20 cellular contexts compared by ENCODE assay signal in the genomic region with DNA sequence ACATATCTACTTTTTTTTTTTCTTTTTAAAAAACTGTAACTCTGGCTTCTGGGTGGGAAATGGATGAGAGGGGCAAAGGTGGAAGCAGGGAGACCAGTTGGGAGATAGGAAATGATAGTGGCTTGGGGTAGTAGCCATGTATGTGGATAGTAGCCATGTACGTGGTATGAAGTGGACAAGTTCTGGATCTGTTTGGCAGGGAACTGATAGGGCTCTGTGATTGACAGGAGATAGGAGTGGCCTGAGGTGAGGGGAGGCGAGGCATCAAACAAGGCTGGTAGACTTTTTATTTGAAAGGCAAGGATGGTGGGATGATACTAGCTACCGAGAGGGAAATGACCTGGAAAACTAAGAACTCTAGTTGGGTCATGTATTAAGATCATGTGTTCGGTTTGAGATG.
DNase-seq lines count a peak whose midpoint lies in the region; ATAC-seq, FAIRE-seq and TF ChIP-seq lines count a peak whose summit lies in the region.
"Had no signal": no experiment of that assay in that cellular context is flagged by ENCODE, and none has a peak within 500 bp of the region (broad histone marks: within the 10 kb centered on the region; RNA-seq: fewer than 3 reads in every experiment).

No MANE protein-coding gene starts in this region.

- H3K79me1 ChIP-seq in H1 (ENCODE audit: low read depth, low read length), result peaks cover 9% of the 10 kb centered on the region; the same call in 1 of the 2 replicates

- no peak overlapping the region for H4K91ac ChIP-seq in H1 (replicated peaks; ENCODE audit: insufficient read length, low read length)

- TF ChIP-seq CTCF in H1 (IDR thresholded peaks at IDR 0.05; ENCODE audit: control extremely low read depth in 1 of 3, insufficient read depth in 1 of 3, low read depth in 1 of 3, low read length in 3 of 3), result no peak

- no peak overlapping the region for H3K18ac ChIP-seq in H1 (ENCODE audit: extremely low read depth, low read length)

- TF ChIP-seq EP300 in H1 (IDR thresholded peaks at IDR 0.05; ENCODE audit: borderline replicate concordance in 1 of 2, low read depth in 2 of 2, low read length in 2 of 2), result no peak

- H4K5ac ChIP-seq in H1 (ENCODE audit: insufficient read length, low read depth, low read length), result no peak overlapping the region

- no peaks in the 10 kb centered on the region for H3K27me3 Mint-ChIP-seq in activated CD4-positive, alpha-beta T cell treated with anti-CD3 and anti-CD28 coated beads for 36 hours

- no peak overlapping the region for H2BK15ac ChIP-seq in H1 (ENCODE audit: low read length)

- H2BK5ac ChIP-seq in H1 (ENCODE audit: low read depth, low read length), result 0 out of 2 replicates have a peak overlapping the region, but pooled peaks have one; percentile 11

- TF ChIP-seq POLR2A in H1 (IDR thresholded peaks at IDR 0.05; ENCODE audit: control extremely low read depth in 1 of 2, low read depth in 2 of 2, low read length in 2 of 2), result no peak

- CTCF ChIA-PET in activated CD4-positive, alpha-beta T cell treated with anti-CD3 and anti-CD28 coated beads for 36 hours (lab: Charles Lee), result interaction anchor here (1.0 to 1.3 kb wide), 2 partner anchors 10 to 30 kb away, joined by 3 read pairs; no protein-coding TSS in a partner anchor
- CTCF ChIA-PET in H1 (lab: Charles Lee; ENCODE audit: partially characterized antibody), result interaction anchor here (0.9 to 1.5 kb wide), 4 partner anchors 17 to 130 kb away, joined by 3 to 4 read pairs (median 4); no protein-coding TSS in a partner anchor

- TF ChIP-seq RAD21 in H1 (IDR thresholded peaks at IDR 0.05 in 1 of 2, conservative IDR thresholded peaks at IDR 0.05 in 1 of 2; ENCODE audit: low read depth in 2 of 2, low read length in 2 of 2), result no peak

- no peak overlapping the region for H3K14ac ChIP-seq in H1 (ENCODE audit: insufficient read length)

- H3K27ac Mint-ChIP-seq in activated CD4-positive, alpha-beta T cell treated with anti-CD3 and anti-CD28 coated beads for 36 hours, result peak overlapping the region; percentile 65
- H3K27ac Mint-ChIP-seq: activated CD8-positive, alpha-beta T cell treated with anti-CD3 and anti-CD28 coated beads, Interleukin-2, amount 10 ng/mL, durations not matched to agents 7 days and 5 days had no signal

- WGBS in H1 (ENCODE audit: extremely low coverage in 1 of 2, insufficient coverage in 1 of 2, insufficient read length in 1 of 2, insufficient replicate concordance in 2 of 2, low coverage in 1 of 2, low lambda C conversion rate in 2 of 2, missing lambda C conversion rate in 1 of 2), 2 experiments, result 92% methylated on average over 4 of the region's 4 CpGs; no CpG with 5 or more reads in 1 of the 2 experiments

- peak; percentile 11 for ATAC-seq in activated CD4-positive, alpha-beta T cell treated with anti-CD3 and anti-CD28 coated beads for 36 hours
- no peak for ATAC-seq in HG02678 (IDR thresholded peaks at IDR 0.05; ENCODE audit: unreplicated experiment)
- ATAC-seq: activated CD8-positive, alpha-beta T cell treated with anti-CD3 and anti-CD28 coated beads, Interleukin-2, amount 10 ng/mL, durations not matched to agents 7 days and 5 days; HepG2; left lobe of liver had no signal

- no peak overlapping the region for H2BK120ac ChIP-seq in H1 (replicated peaks; ENCODE audit: low read depth, low read length)

- H3K4me3 Mint-ChIP-seq in activated CD4-positive, alpha-beta T cell treated with anti-CD3 and anti-CD28 coated beads for 36 hours, result no peak overlapping the region
- H3K4me3 Mint-ChIP-seq: activated CD8-positive, alpha-beta T cell treated with anti-CD3 and anti-CD28 coated beads, Interleukin-2, amount 10 ng/mL, durations not matched to agents 7 days and 5 days had no signal

- H3K4me2 ChIP-seq in H1 (ENCODE audit: insufficient read depth in 1 of 2, low read depth in 2 of 2, low read length in 2 of 2), result no peak overlapping the region

- H3K23ac ChIP-seq in H1 (ENCODE audit: insufficient read length), result no peak overlapping the region

- H2BK20ac ChIP-seq in H1 (ENCODE audit: low read length), result no peak overlapping the region

- FAIRE-seq in H1 (lab: Jason Lieb, UNC), result no peak
- FAIRE-seq: HepG2 had no signal

- no peak overlapping the region for H3K9ac ChIP-seq in H1 (replicated peaks in 1 of 4; ENCODE audit: extremely low read depth in 1 of 4, low read depth in 3 of 4, low read length in 3 of 4)
- H3K9ac ChIP-seq in skeletal muscle tissue (ENCODE audit: low read depth in 1 of 3, low read length in 3 of 3), result no peak overlapping the region

- H3K27ac ChIP-seq in H1 (ENCODE audit: low read depth, low read length) (no peak overlapping the region), skeletal muscle tissue (ENCODE audit: low read depth, low read length) (peak overlapping the region; percentile 15)
- H3K27ac ChIP-seq: upper lobe of left lung had no signal

- POLR2A ChIA-PET in activated CD4-positive, alpha-beta T cell treated with anti-CD3 and anti-CD28 coated beads for 36 hours (lab: Charles Lee), result interaction anchor here (1.3 kb wide), 1 partner anchor 118 kb away, joined by 4 read pairs; a partner anchor contains a TSS
- POLR2A ChIA-PET in H1 (lab: Charles Lee; ENCODE audit: partially characterized antibody), result interaction anchor here (0.6 to 2.9 kb wide), 3 partner anchors 46 to 132 kb away, joined by 4 to 6 read pairs (median 4); no protein-coding TSS in a partner anchor

- H3K36me3 ChIP-seq in H1 (ENCODE audit: control insufficient read depth in 2 of 4, insufficient read depth in 4 of 4, low read length in 3 of 4) (peaks cover 0 to 20% (median 0%) of the 10 kb centered on the region in 4 experiments; a peak in 3 of 8 replicates), skeletal muscle tissue (ENCODE audit: control insufficient read depth in 3 of 3, insufficient read depth in 3 of 3, low read length in 3 of 3) (peaks cover 0 to 3% (median 2%) of the 10 kb centered on the region in 3 donors)
- H3K36me3 ChIP-seq: HAP-1, MG63 had no signal

- peaks cover 0 to 15% (median 10%) of the 10 kb centered on the region in 4 experiments; a peak in 5 of 7 replicates for H3K4me1 ChIP-seq in H1 (replicated peaks in 1 of 4; ENCODE audit: control insufficient read depth in 3 of 4, insufficient read depth in 4 of 4, low read length in 3 of 4)
- H3K4me1 ChIP-seq in skeletal muscle tissue (ENCODE audit: control insufficient read depth in 3 of 3, insufficient read depth in 3 of 3, low read length in 3 of 3), result peaks cover 52 to 72% (median 62%) of the 10 kb centered on the region in 3 donors

- H3K79me2 ChIP-seq in H1 (ENCODE audit: control insufficient read depth in 1 of 2, insufficient read depth in 2 of 2, low read length in 2 of 2), result peaks cover 0 to 82% of the 10 kb centered on the region in 2 experiments; a peak in 3 of 4 replicates

- no peaks in the 10 kb centered on the region for H3K9me3 Mint-ChIP-seq in activated CD4-positive, alpha-beta T cell treated with anti-CD3 and anti-CD28 coated beads for 36 hours (ENCODE audit: low read depth)

- H3K56ac ChIP-seq in H1 (replicated peaks; ENCODE audit: insufficient read length, low read depth, low read length), result no peak overlapping the region

- H3K23me2 ChIP-seq in H1 (ENCODE audit: low read depth, low read length), result no peaks in the 10 kb centered on the region

- H3K9me3 ChIP-seq in H1 (ENCODE audit: insufficient read depth in 2 of 2, low read depth in 1 of 2, low read length in 1 of 2) (no peaks in the 10 kb centered on the region), skeletal muscle tissue (ENCODE audit: control insufficient read depth in 3 of 3, low read length in 3 of 3) (no peaks in the 10 kb centered on the region)
- H3K9me3 ChIP-seq: BE2C, HAP-1, MG63, upper lobe of left lung had no signal

- H4K8ac ChIP-seq in H1 (ENCODE audit: extremely low read depth, insufficient read depth, low read length), result no peak overlapping the region

- H2AFZ ChIP-seq in H1 (ENCODE audit: low read length), result no peak overlapping the region

- H2AK5ac ChIP-seq in H1 (ENCODE audit: low read depth, low read length), result no peak overlapping the region

- H2BK12ac ChIP-seq in H1 (ENCODE audit: low read depth, low read length), result no peak overlapping the region

- H4K20me1 ChIP-seq in H1 (replicated peaks in 1 of 2; ENCODE audit: control insufficient read depth in 1 of 2, insufficient read depth in 2 of 2, low read length in 2 of 2), result peaks cover 0 to 2% of the 10 kb centered on the region in 2 experiments

- H3K4me1 Mint-ChIP-seq in activated CD4-positive, alpha-beta T cell treated with anti-CD3 and anti-CD28 coated beads for 36 hours, result peaks cover 76% of the 10 kb centered on the region

- peaks cover 33% of the 10 kb centered on the region for H3K36me3 Mint-ChIP-seq in activated CD4-positive, alpha-beta T cell treated with anti-CD3 and anti-CD28 coated beads for 36 hours (ENCODE audit: low read depth)

- DNase-seq in activated CD4-positive, alpha-beta T cell treated with anti-CD3 and anti-CD28 coated beads for 36 hours, result no peak
- DNase-seq in activated CD4-positive, alpha-beta T cell treated with anti-CD3 and anti-CD28 coated beads for 1 hour, result no peak
- DNase-seq in OCI-M1 (lab: John Stamatoyannopoulos, UW) (peak; percentile 26), H1 (ENCODE audit: low read depth in 1 of 2, low spot score in 2 of 2) (no peak), dermis blood vessel endothelial cell (no peak)
- DNase-seq in activated CD4-positive, CD25-positive, alpha-beta regulatory T cell treated with anti-CD3 and anti-CD28 coated beads, Interleukin-2, amount 50 U/mL, for 72 hours, result no peak
- DNase-seq: 8988T; activated CD8-positive, alpha-beta T cell treated with anti-CD3 and anti-CD28 coated beads, Interleukin-2, amount 10 ng/mL, durations not matched to agents 7 days and 5 days; BE2C; MG63; NCI-H146; NCI-H2171; NCI-H526 treated with DMSO at 0.1 percent for 48 hours; SHP77 treated with DMSO at 0.1 percent for 48 hours; upper lobe of left lung had no signal

- intact Hi-C loops in activated CD4-positive, alpha-beta T cell treated with anti-CD3 and anti-CD28 coated beads for 36 hours (cut with DNase I, micrococcal nuclease), result loop anchor here (1.0 kb wide), 3 partner anchors 41 to 116 kb away; no protein-coding TSS in a partner anchor

- H3K4ac ChIP-seq in H1 (replicated peaks; ENCODE audit: insufficient read length, low read depth, low read length), result no peak overlapping the region

- H3K4me3 ChIP-seq in H1 (ENCODE audit: extremely low read depth in 1 of 4, insufficient read depth in 2 of 4, low read depth in 3 of 4, low read length in 4 of 4) (no peak overlapping the region), skeletal muscle tissue (ENCODE audit: low read length in 3 of 3) (no peak overlapping the region)
- H3K4me3 ChIP-seq: HAP-1, MG63, upper lobe of left lung had no signal

- H3K27me3 ChIP-seq in H1 (replicated peaks in 1 of 4; ENCODE audit: control insufficient read depth in 3 of 4, extremely low read depth in 1 of 4, insufficient read depth in 3 of 4, low read length in 3 of 4) (no peaks in the 10 kb centered on the region), skeletal muscle tissue (ENCODE audit: control insufficient read depth in 3 of 3, insufficient read depth in 3 of 3, low read length in 3 of 3) (no peaks in the 10 kb centered on the region)
- H3K27me3 ChIP-seq: BE2C, MG63, upper lobe of left lung had no signal

TF ChIP-seq in H1, 55 proteins besides CTCF, POLR2A, EP300 and RAD21 (continues in another document):
- TF ChIP-seq EZH2 (IDR thresholded peaks at IDR 0.05; ENCODE audit: low read depth, low read length, severe bottlenecking) (no peak), CBX5 (IDR thresholded peaks at IDR 0.05; ENCODE audit: low read depth, low read length) (no peak)
